ENCODE assay signal across 29 cellular contexts in the genomic region with DNA sequence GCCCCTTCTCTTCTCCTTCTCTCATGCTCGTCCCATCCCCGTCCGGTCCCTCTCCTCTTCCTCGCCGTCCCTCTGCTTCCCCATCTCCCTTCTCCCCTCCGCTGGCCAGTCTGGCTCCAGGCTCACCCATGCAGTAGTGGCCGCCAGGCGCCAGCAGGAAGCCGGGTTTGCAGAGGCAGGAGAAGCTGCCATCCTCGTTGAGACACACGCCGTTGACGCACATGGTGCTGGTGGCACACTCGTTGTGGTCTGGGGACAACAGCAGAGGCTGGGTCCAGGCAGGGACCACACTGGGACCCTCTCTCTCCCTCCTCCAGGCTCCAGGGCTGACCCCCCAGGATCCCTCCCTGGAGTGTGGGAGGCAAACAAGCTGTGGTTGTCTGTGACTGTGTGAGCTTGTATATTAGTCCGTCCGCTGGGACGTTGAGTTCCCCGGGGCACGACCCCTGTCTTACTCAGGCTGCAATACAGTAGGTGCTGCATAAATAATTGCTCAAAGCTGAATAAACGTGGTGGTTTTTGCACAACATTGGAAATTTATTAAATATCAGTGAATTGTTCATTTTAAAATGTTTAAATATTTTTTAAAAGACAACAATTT. TPM values are rescaled to one million over a fixed set of nuclear protein-coding genes. Genes with fewer than 3 reads are reported as not detected.
"Had no signal": no experiment of that assay in that cellular context is flagged by ENCODE, and none has a peak within 500 bp of the region (broad histone marks: within the 10 kb centered on the region; RNA-seq: fewer than 3 reads in every experiment).

No MANE protein-coding gene starts in this region.

- H3K4me1 ChIP-seq: breast epithelium, colonic mucosa, esophagus muscularis mucosa, lower lobe of right lung, prostate gland, tibial artery had no signal

- H3K36me3 ChIP-seq: breast epithelium, colonic mucosa, esophagus muscularis mucosa, lower lobe of right lung, prostate gland, tibial artery had no signal

- H3K4me1 Mint-ChIP-seq: activated B cell treated with CpG ODN at 0.5 μM for 24 hours; activated CD4-positive, alpha-beta T cell treated with anti-CD3 and anti-CD28 coated beads for 36 hours; central memory CD8-positive, alpha-beta T cell; immature natural killer cell; neural crest cell; stimulated activated naive CD8-positive, alpha-beta T cell treated with anti-CD3 and anti-CD28 coated beads, Interleukin-15, amount 100 ng/mL, for 72 hours had no signal

- H3K9me3 ChIP-seq: breast epithelium, colonic mucosa, esophagus muscularis mucosa, lower lobe of right lung, prostate gland, tibial artery had no signal

- H3K27me3 ChIP-seq: breast epithelium, colonic mucosa, hepatocyte had no signal

- H3K4me3 ChIP-seq: breast epithelium, colonic mucosa, dorsolateral prefrontal cortex, esophagus muscularis mucosa, hepatocyte, lower lobe of right lung, prostate gland, tibial artery had no signal

- H3K36me3 Mint-ChIP-seq: activated naive CD8-positive, alpha-beta T cell; immature natural killer cell; naive thymus-derived CD4-positive, alpha-beta T cell had no signal

- H3K4me2 ChIP-seq: hepatocyte had no signal

- H3K79me2 ChIP-seq: hepatocyte had no signal

- H3K4me3 Mint-ChIP-seq: activated B cell treated with CpG ODN at 0.5 μM for 24 hours; activated CD4-positive, alpha-beta T cell treated with anti-CD3 and anti-CD28 coated beads for 36 hours; activated naive CD8-positive, alpha-beta T cell; activated T-cell treated with anti-CD3 and anti-CD28 coated beads, Interleukin-2, amount 50 U/mL, for 4 hours; central memory CD8-positive, alpha-beta T cell; effector memory CD8-positive, alpha-beta T cell; immature natural killer cell; naive thymus-derived CD4-positive, alpha-beta T cell; neural crest cell; stimulated activated naive CD8-positive, alpha-beta T cell treated with anti-CD3 and anti-CD28 coated beads, Interleukin-15, amount 100 ng/mL, for 72 hours had no signal

- H3K9me3 Mint-ChIP-seq: activated B cell treated with CpG ODN at 0.5 μM for 24 hours; activated T-cell treated with anti-CD3 and anti-CD28 coated beads, Interleukin-2, amount 50 U/mL, for 4 hours; activated T-helper 2 cell treated with anti-CD3 and anti-CD28 coated beads, Interferon-gamma antibody, Interleukin-2, Interleukin-4, amounts not matched to agents 10 μg/mL and 5 μg/mL and 100 μg/mL, durations not matched to agents 14 hours and 24 hours and 36 hours; central memory CD8-positive, alpha-beta T cell; effector memory CD8-positive, alpha-beta T cell; immature natural killer cell; neural crest cell; stimulated activated naive CD8-positive, alpha-beta T cell treated with anti-CD3 and anti-CD28 coated beads, Interleukin-15, amount 100 ng/mL, for 72 hours had no signal

- H2AFZ ChIP-seq: hepatocyte had no signal

- DNase-seq: activated B cell treated with CpG ODN at 0.5 μM for 24 hours; activated CD4-positive, alpha-beta T cell treated with anti-CD3 and anti-CD28 coated beads for 36 hours; activated CD4-positive, alpha-beta T cell treated with anti-CD3 and anti-CD28 coated beads, Interleukin-2, amount 50 U/mL, for 48 hours; activated CD8-positive, alpha-beta memory T cell treated with anti-CD3 and anti-CD28 coated beads, Interleukin-2, amount 50 U/mL, for 48 hours; activated naive CD4-positive, alpha-beta T cell; activated T-cell treated with anti-CD3 and anti-CD28 coated beads, Interleukin-2, amount 50 U/mL, for 4 hours; colonic mucosa; dorsolateral prefrontal cortex; effector memory CD8-positive, alpha-beta T cell; glutamatergic neuron; immature natural killer cell; lower lobe of right lung; mesendoderm; naive thymus-derived CD4-positive, alpha-beta T cell; stimulated activated CD4-positive, alpha-beta T cell treated with anti-CD3 and anti-CD28 coated beads, Interleukin-12 subunit alpha, Interleukin-12 subunit beta, amount 100 ng/mL, for 4 hours; stimulated activated CD4-positive, alpha-beta T cell treated with anti-CD3 and anti-CD28 coated beads, Interleukin-4, amount 100 ng/mL, for 4 hours; stimulated activated naive CD8-positive, alpha-beta T cell treated with anti-CD3 and anti-CD28 coated beads, Interleukin-15, amount 100 ng/mL, for 72 hours; T-helper 9 cell; tibial artery had no signal

- H3K27ac ChIP-seq: breast epithelium, colonic mucosa, dorsolateral prefrontal cortex, esophagus muscularis mucosa, hepatocyte, lower lobe of right lung, prostate gland, tibial artery had no signal

- H3K27me3 Mint-ChIP-seq: activated naive CD8-positive, alpha-beta T cell; stimulated activated naive CD8-positive, alpha-beta T cell treated with anti-CD3 and anti-CD28 coated beads, Interleukin-15, amount 100 ng/mL, for 72 hours had no signal

- H3K27ac Mint-ChIP-seq: activated B cell treated with CpG ODN at 0.5 μM for 24 hours; activated CD4-positive, alpha-beta T cell treated with anti-CD3 and anti-CD28 coated beads for 36 hours; activated naive CD8-positive, alpha-beta T cell; activated T-helper 2 cell treated with anti-CD3 and anti-CD28 coated beads, Interferon-gamma antibody, Interleukin-2, Interleukin-4, amounts not matched to agents 10 μg/mL and 5 μg/mL and 100 μg/mL, durations not matched to agents 14 hours and 24 hours and 36 hours; effector memory CD8-positive, alpha-beta T cell; immature natural killer cell; naive thymus-derived CD4-positive, alpha-beta T cell; stimulated activated naive CD8-positive, alpha-beta T cell treated with anti-CD3 and anti-CD28 coated beads, Interleukin-15, amount 100 ng/mL, for 72 hours had no signal

RNA-seq across cellular contexts. Expression of gene FBN3, which starts 16.4 kb away (rescaled TPM):
- total RNA-seq: activated B cell treated with CpG ODN at 0.5 μM for 24 hours; activated CD4-positive, alpha-beta T cell treated with anti-CD3 and anti-CD28 coated beads for 36 hours; activated CD8-positive, alpha-beta memory T cell treated with anti-CD3 and anti-CD28 coated beads for 36 hours; activated T-helper 2 cell treated with anti-CD3 and anti-CD28 coated beads, Interferon-gamma antibody, Interleukin-2, Interleukin-4, amounts not matched to agents 10 μg/mL and 5 μg/mL and 100 μg/mL, durations not matched to agents 14 hours and 24 hours and 36 hours; endothelial cell of umbilical vein; naive thymus-derived CD4-positive, alpha-beta T cell had no signal
